9 cellular contexts compared by ENCODE assay signal in the genomic region with DNA sequence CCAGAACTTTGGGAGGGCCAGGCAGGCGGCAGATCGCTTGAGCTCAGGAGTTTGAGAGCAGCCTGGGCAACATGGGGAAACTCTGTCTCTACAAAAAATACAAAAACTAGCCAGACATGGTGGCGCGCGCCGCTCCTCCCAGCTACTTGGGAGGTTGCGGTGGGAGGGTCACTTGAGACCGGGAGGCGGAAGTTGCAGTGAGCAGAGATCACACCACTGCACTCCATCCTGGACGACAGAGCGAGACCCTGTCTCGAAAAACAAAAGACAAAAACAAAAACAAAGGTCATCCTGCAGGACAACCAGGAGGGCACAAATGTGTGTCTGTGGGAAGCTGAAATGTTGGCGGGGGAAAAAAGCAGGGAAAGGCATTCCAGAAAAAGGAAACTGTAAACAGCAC.
A peak's percentile ranks its signal among the peaks of the same experiment; 100 is the strongest.
DNase-seq lines count a peak whose midpoint lies in the region; ATAC-seq and TF ChIP-seq lines count a peak whose summit lies in the region.
"Had no signal": no experiment of that assay in that cellular context is flagged by ENCODE, and none has a peak within 500 bp of the region (broad histone marks: within the 10 kb centered on the region; RNA-seq: fewer than 3 reads in every experiment).

No MANE protein-coding gene starts in this region.

- 79% methylated on average over 7 to 13 of the region's 13 CpGs for WGBS in esophagus squamous epithelium, 2 donors

- H3K4me1 ChIP-seq in esophagus squamous epithelium, result peaks cover 0 to 48% (median 9%) of the 10 kb centered on the region in 3 donors
- peaks cover 14% of the 10 kb centered on the region for H3K4me1 ChIP-seq in neuron (ENCODE audit: insufficient read depth, low read length)

- H3K27me3 ChIP-seq in CD4-positive, alpha-beta T cell (ENCODE audit: control insufficient read depth, insufficient read depth, low read length), result no peaks in the 10 kb centered on the region
- no peaks in the 10 kb centered on the region for H3K27me3 ChIP-seq in esophagus squamous epithelium
- H3K27me3 ChIP-seq in neuron (ENCODE audit: insufficient read depth, low read length), result no peaks in the 10 kb centered on the region

- H3K27me3 Mint-ChIP-seq in CD4-positive, alpha-beta T cell, result no peaks in the 10 kb centered on the region

- peak overlapping the region; percentile 47 for H3K4me3 Mint-ChIP-seq in CD4-positive, alpha-beta T cell

- H2AFZ ChIP-seq in neuron (ENCODE audit: low read depth, low read length), result no peak overlapping the region

- H3K27ac ChIP-seq in CD4-positive, alpha-beta T cell (ENCODE audit: low read depth, low read length), result no peak overlapping the region
- H3K27ac ChIP-seq in SK-N-MC, result peak overlapping the region; percentile 94; the same call in 1 of the 2 replicates
- H3K27ac ChIP-seq in esophagus squamous epithelium, result peak overlapping the region; percentile 99 to 100 (median 100)

- no peak overlapping the region for H3K9ac ChIP-seq in SK-N-MC (ENCODE audit: insufficient read length)

- H3K36me3 Mint-ChIP-seq in CD4-positive, alpha-beta T cell (ENCODE audit: low read depth), result peaks cover 18% of the 10 kb centered on the region

- no peaks in the 10 kb centered on the region for H3K9me3 Mint-ChIP-seq in CD4-positive, alpha-beta T cell

- H3K4me1 Mint-ChIP-seq in CD4-positive, alpha-beta T cell (ENCODE audit: low read depth), result peaks cover 42% of the 10 kb centered on the region

- no peaks in the 10 kb centered on the region for H3K9me3 ChIP-seq in CD4-positive, alpha-beta T cell (ENCODE audit: control insufficient read depth, low read length)
- no peaks in the 10 kb centered on the region for H3K9me3 ChIP-seq in SK-N-MC (ENCODE audit: low read depth, low read length)
- H3K9me3 ChIP-seq in esophagus squamous epithelium, result no peaks in the 10 kb centered on the region
- no peaks in the 10 kb centered on the region for H3K9me3 ChIP-seq in neuron (ENCODE audit: low read length)

- intact Hi-C loops in CD4-positive, alpha-beta T cell (cut with DNase I, micrococcal nuclease), result loop anchor here (2.0 to 10.0 kb wide), 4 partner anchors 50 to 1966 kb away; a partner anchor contains a TSS
- intact Hi-C loops in esophagus squamous epithelium (cut with DNase I), result no loop called here
- intact Hi-C loops in sciatic nerve (cut with DNase I), result no loop called here

- no peak for TF ChIP-seq CTCF in CD4-positive, alpha-beta T cell (IDR thresholded peaks at IDR 0.05)
- TF ChIP-seq CTCF in esophagus squamous epithelium (IDR thresholded peaks at IDR 0.05) (no peak), GM10248 (IDR thresholded peaks at IDR 0.05; ENCODE audit: control extremely low read depth, extremely low read depth, low read depth, missing control alignments) (no peak)

- H3K27ac Mint-ChIP-seq in CD4-positive, alpha-beta T cell, result peak overlapping the region; percentile 100

- POLR2A ChIA-PET in CD4-positive, alpha-beta T cell (lab: Charles Lee), result interaction anchor here (1.9 to 8.5 kb wide), 4 partner anchors 107 to 1713 kb away, joined by 7 to 354 read pairs (median 142); a partner anchor contains a TSS
- POLR2A ChIA-PET in GM10248 (lab: Yijun Ruan, JAX), result no interaction called here

- DNase-seq in CD4-positive, alpha-beta T cell, result no peak
- no peak for DNase-seq in SK-N-MC (ENCODE audit: low read depth, low spot score)
- no peak for DNase-seq in esophagus squamous epithelium (lab: John Stamatoyannopoulos, UW)
- DNase-seq in GM10248 (ENCODE audit: extremely low spot score), result no peak
- no peak for DNase-seq in stimulated activated CD4-positive, alpha-beta T cell treated with anti-CD3 and anti-CD28 coated beads, Interleukin-12 subunit alpha, Interleukin-12 subunit beta, amount 100 ng/mL, for 4 hours
- no peak for DNase-seq in sciatic nerve (ENCODE audit: low spot score)
- DNase-seq in GOT3 (lab: John Stamatoyannopoulos, UW), result no peak
- DNase-seq: foreskin melanocyte had no signal

- H3K4me3 ChIP-seq in SK-N-MC, result no peak overlapping the region
- peak overlapping the region in 3 of 4 donors; percentile 70 to 94 (median 89) for H3K4me3 ChIP-seq in esophagus squamous epithelium
- H3K4me3 ChIP-seq in neuron (ENCODE audit: low read length), result peak overlapping the region; percentile 53

- ATAC-seq in CD4-positive, alpha-beta T cell (ENCODE audit: poor library complexity), result no peak
- no peak for ATAC-seq in sciatic nerve

- TF ChIP-seq POLR2A in esophagus squamous epithelium (IDR thresholded peaks at IDR 0.05), result no peak

- CTCF ChIA-PET in CD4-positive, alpha-beta T cell (lab: Charles Lee), result interaction anchor here (0.8 kb wide), 1 partner anchor 113 kb away, joined by 3 read pairs; no protein-coding TSS in a partner anchor
- CTCF ChIA-PET in GM10248 (lab: Yijun Ruan, JAX), result interaction anchor here (1.2 to 1.4 kb wide), 2 partner anchors 53 to 75 kb away, joined by 3 read pairs; no protein-coding TSS in a partner anchor

- no peaks in the 10 kb centered on the region for H3K36me3 ChIP-seq in SK-N-MC (ENCODE audit: insufficient read depth, low read length)
- H3K36me3 ChIP-seq in esophagus squamous epithelium, result no peaks in the 10 kb centered on the region
- H3K36me3 ChIP-seq in neuron (ENCODE audit: insufficient read depth, low read length), result no peaks in the 10 kb centered on the region

Comparison
In these comparisons a context has a peak if more than half of its experiments do, and no peak if none do; other contexts are left out.
1. intact Hi-C loops: an anchor here in CD4-positive, alpha-beta T cell (2.0 to 10.0 kb wide); none called in esophagus squamous epithelium and sciatic nerve.